ENCODE assay signal across 8 cellular contexts in the genomic region with DNA sequence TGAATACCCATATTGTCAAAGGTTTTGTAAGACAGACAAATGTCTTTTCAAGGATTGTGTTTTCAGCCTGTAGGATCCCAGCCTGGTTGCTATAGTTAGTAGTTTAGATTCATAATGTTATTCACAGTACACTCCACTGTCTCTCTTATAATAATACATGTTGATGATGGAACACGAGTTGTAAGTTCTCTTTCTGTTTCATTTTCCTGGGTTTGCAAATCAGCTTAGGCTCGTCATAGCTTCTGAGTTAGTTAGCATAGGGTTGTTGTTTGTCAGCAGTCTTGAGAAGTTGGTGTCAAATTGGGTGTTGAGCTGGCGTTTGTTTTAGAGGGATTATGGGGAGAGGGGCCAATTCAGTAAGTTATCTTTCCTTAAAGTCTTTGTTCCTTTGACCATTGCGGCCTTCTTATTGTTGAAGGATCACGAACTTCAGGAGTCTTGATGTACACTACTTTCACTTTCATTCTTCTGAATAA. TPM values are rescaled to one million over a fixed set of nuclear protein-coding genes. Genes with fewer than 3 reads are reported as not detected.
A peak's percentile ranks its signal among the peaks of the same experiment; 100 is the strongest.
DNase-seq lines count a peak whose midpoint lies in the region; ATAC-seq, FAIRE-seq and TF ChIP-seq lines count a peak whose summit lies in the region.

No MANE protein-coding gene starts in this region.

- TF ChIP-seq POLR2A in upper lobe of left lung (IDR thresholded peaks at IDR 0.05), result no peak

- peaks cover 0 to 2% (median 0%) of the 10 kb centered on the region in 8 donors for H3K9me3 Mint-ChIP-seq in CD4-positive, alpha-beta memory T cell
- H3K9me3 Mint-ChIP-seq in activated naive CD8-positive, alpha-beta T cell treated with anti-CD3 and anti-CD28 coated beads, Interleukin-2, amount 50 U/mL, for 24 hours, result no peaks in the 10 kb centered on the region

- no peaks in the 10 kb centered on the region for H3K9me3 ChIP-seq in CD4-positive, alpha-beta memory T cell (ENCODE audit: control insufficient read depth in 1 of 2, low read length in 2 of 2)
- H3K9me3 ChIP-seq in keratinocyte (ENCODE audit: control insufficient read depth, low read depth, low read length) (no peaks in the 10 kb centered on the region), upper lobe of left lung (no peaks in the 10 kb centered on the region)

- no peak overlapping the region for H2AFZ ChIP-seq in keratinocyte (ENCODE audit: control insufficient read depth, low read length)

- peaks cover 15 to 19% of the 10 kb centered on the region in 2 donors for H3K36me3 Mint-ChIP-seq in CD4-positive, alpha-beta memory T cell
- peaks cover 32% of the 10 kb centered on the region for H3K36me3 Mint-ChIP-seq in activated naive CD8-positive, alpha-beta T cell treated with anti-CD3 and anti-CD28 coated beads, Interleukin-2, amount 50 U/mL, for 24 hours (ENCODE audit: low read depth)

- peak overlapping the region; percentile 39 for H3K9ac ChIP-seq in keratinocyte (ENCODE audit: control insufficient read depth, extremely low read depth, insufficient read depth, low read length)

- peak overlapping the region; percentile 87 to 99 (median 94) for H3K4me3 Mint-ChIP-seq in CD4-positive, alpha-beta memory T cell
- H3K4me3 Mint-ChIP-seq in activated naive CD8-positive, alpha-beta T cell treated with anti-CD3 and anti-CD28 coated beads, Interleukin-2, amount 50 U/mL, for 24 hours, result peak overlapping the region; percentile 91

- peak overlapping the region; percentile 48 to 66 for H3K4me3 ChIP-seq in CD4-positive, alpha-beta memory T cell (ENCODE audit: low read length in 2 of 2)
- peak overlapping the region; percentile 18 to 64 (median 56) for H3K4me3 ChIP-seq in keratinocyte (ENCODE audit: control insufficient read depth in 2 of 3, extremely low read depth in 1 of 3, insufficient read depth in 2 of 3, low read depth in 1 of 3, low read length in 3 of 3)
- H3K4me3 ChIP-seq in upper lobe of left lung, result peak overlapping the region in 3 of 4 donors; percentile 22 to 41 (median 32)

- H3K9me1 ChIP-seq in keratinocyte (ENCODE audit: control insufficient read depth, extremely low read depth, insufficient read depth, low read length), result no peaks in the 10 kb centered on the region

- peak overlapping the region; percentile 79 for H3K27ac ChIP-seq in CD4-positive, alpha-beta memory T cell (ENCODE audit: low read depth, low read length)
- H3K27ac ChIP-seq in keratinocyte (ENCODE audit: control insufficient read depth, insufficient read depth, low read length) (peak overlapping the region; percentile 45), upper lobe of left lung (peak overlapping the region; percentile 49 to 76 (median 56))

- ATAC-seq in GM19395 (IDR thresholded peaks at IDR 0.05; ENCODE audit: unreplicated experiment) (peak; percentile 93), HG03432 (IDR thresholded peaks at IDR 0.05; ENCODE audit: unreplicated experiment) (peak; percentile 90), upper lobe of left lung (ENCODE audit: low FRiP score in 2 of 2) (peak in 1 of 2 donors; percentile 34)
- ATAC-seq in activated naive CD8-positive, alpha-beta T cell treated with anti-CD3 and anti-CD28 coated beads, Interleukin-2, amount 50 U/mL, for 24 hours, result peak; percentile 70

- no peaks in the 10 kb centered on the region for H3K36me3 ChIP-seq in CD4-positive, alpha-beta memory T cell (ENCODE audit: insufficient read depth, low read length)
- H3K36me3 ChIP-seq in keratinocyte (ENCODE audit: control insufficient read depth in 2 of 2, extremely low read depth in 1 of 2, insufficient read depth in 2 of 2, low read length in 2 of 2) (peaks cover 0 to 2% of the 10 kb centered on the region in 2 experiments), upper lobe of left lung (peaks cover 0 to 17% (median 0%) of the 10 kb centered on the region in 4 donors)

- H3K27me3 Mint-ChIP-seq in CD4-positive, alpha-beta memory T cell, result no peaks in the 10 kb centered on the region
- H3K27me3 Mint-ChIP-seq in activated naive CD8-positive, alpha-beta T cell treated with anti-CD3 and anti-CD28 coated beads, Interleukin-2, amount 50 U/mL, for 24 hours, result no peaks in the 10 kb centered on the region

- H3K4me1 Mint-ChIP-seq in CD4-positive, alpha-beta memory T cell, result peaks cover 50 to 74% (median 63%) of the 10 kb centered on the region in 4 donors
- peaks cover 69% of the 10 kb centered on the region for H3K4me1 Mint-ChIP-seq in activated naive CD8-positive, alpha-beta T cell treated with anti-CD3 and anti-CD28 coated beads, Interleukin-2, amount 50 U/mL, for 24 hours

- peak; percentile 54 to 72 (median 63) for DNase-seq in CD4-positive, alpha-beta memory T cell
- DNase-seq in activated naive CD8-positive, alpha-beta T cell treated with anti-CD3 and anti-CD28 coated beads, Interleukin-2, amount 50 U/mL, for 24 hours, result no peak
- DNase-seq in keratinocyte (ENCODE audit: low read depth, low spot score) (no peak), upper lobe of left lung (no peak), NCI-H2171 treated with DMSO at 0.1 percent for 48 hours (lab: John Stamatoyannopoulos, UW) (no peak), NCI-H187 treated with DMSO at 0.1 percent for 48 hours (lab: John Stamatoyannopoulos, UW) (no peak)

- dilution Hi-C loops in keratinocyte (cut with MboI; ENCODE audit: extremely low pct_ligation_motif_present, low sequenced_read_pairs), result no loop called here

- H4K20me1 ChIP-seq in keratinocyte (ENCODE audit: control insufficient read depth, extremely low read depth, insufficient read depth, low read length), result no peaks in the 10 kb centered on the region

- 20 to 23% methylated on average over 5 of the region's 5 CpGs for WGBS in upper lobe of left lung, 2 donors

- no peaks in the 10 kb centered on the region for H3K27me3 ChIP-seq in CD4-positive, alpha-beta memory T cell (ENCODE audit: insufficient read depth, low read length)
- no peaks in the 10 kb centered on the region for H3K27me3 ChIP-seq in keratinocyte (ENCODE audit: control insufficient read depth, extremely low read depth, insufficient read depth, low read length)
- H3K27me3 ChIP-seq in upper lobe of left lung, result no peaks in the 10 kb centered on the region

- H3K4me1 ChIP-seq in CD4-positive, alpha-beta memory T cell (ENCODE audit: insufficient read depth, low read length), result peaks cover 60% of the 10 kb centered on the region
- H3K4me1 ChIP-seq in keratinocyte (ENCODE audit: control insufficient read depth, extremely low read depth, insufficient read depth, low read length), result peaks cover 15% of the 10 kb centered on the region
- H3K4me1 ChIP-seq in upper lobe of left lung, result peaks cover 45 to 50% (median 49%) of the 10 kb centered on the region in 4 donors

- H3K27ac Mint-ChIP-seq in CD4-positive, alpha-beta memory T cell, result peak overlapping the region; percentile 85 to 100 (median 99)
- peak overlapping the region; percentile 93 for H3K27ac Mint-ChIP-seq in activated naive CD8-positive, alpha-beta T cell treated with anti-CD3 and anti-CD28 coated beads, Interleukin-2, amount 50 U/mL, for 24 hours

- peaks cover 87% of the 10 kb centered on the region for H3K79me2 ChIP-seq in keratinocyte (ENCODE audit: control insufficient read depth, insufficient read depth, low read length)

- CTCF ChIA-PET in CD4-positive, alpha-beta memory T cell (lab: Charles Lee; ENCODE audit: partially characterized antibody), result interaction anchor here (1.0 kb wide), 2 partner anchors 13 to 41 kb away, joined by 3 read pairs; no protein-coding TSS in a partner anchor

- no peak for TF ChIP-seq EP300 in upper lobe of left lung (IDR thresholded peaks at IDR 0.05)

- peak overlapping the region; percentile 80 for H3K4me2 ChIP-seq in keratinocyte (ENCODE audit: control insufficient read depth, extremely low read depth, insufficient read depth, low read depth, low read length)

- TF ChIP-seq CTCF in keratinocyte (optimal IDR thresholded peaks at IDR 0.05 in 1 of 3, IDR thresholded peaks at IDR 0.05 in 1 of 3, conservative IDR thresholded peaks at IDR 0.05 in 1 of 3; ENCODE audit: extremely low read depth in 1 of 3, insufficient read depth in 2 of 3, low read length in 3 of 3) (no peak), upper lobe of left lung (IDR thresholded peaks at IDR 0.05) (no peak)

- POLR2A ChIA-PET in CD4-positive, alpha-beta memory T cell (lab: Charles Lee; ENCODE audit: partially characterized antibody), result interaction anchor here (0.6 to 2.9 kb wide), 4 partner anchors 9 to 95 kb away, joined by 3 to 34 read pairs (median 4); a partner anchor contains a TSS

- peak; percentile 64 for FAIRE-seq in keratinocyte (lab: Jason Lieb, UNC)

- intact Hi-C loops in CD4-positive, alpha-beta memory T cell (cut with micrococcal nuclease), result loop anchor here (1.0 to 2.0 kb wide), 2 partner anchors 14 to 44 kb away; no protein-coding TSS in a partner anchor

RNA-seq across cellular contexts. Expression of a gene that starts 45.8 kb away (rescaled TPM):
- 10 to 100 TPM; 64.1 to 66.4 TPM for total RNA-seq in CD4-positive, alpha-beta memory T cell
- 10 to 100 TPM in 1 of 2 donors, 1 to 10 TPM in 1; 7.7 to 28.4 TPM for polyA plus RNA-seq in CD4-positive, alpha-beta memory T cell
- 44.7 to 82.8 TPM (median 53.3 TPM) in 3 replicates for polyA plus RNA-seq in keratinocyte
- polyA plus RNA-seq in keratinocyte (2011; ENCODE audit: low read depth), result 99.8 TPM
- polyA plus RNA-seq in keratinocyte (2011; cell fraction: cytosol; rRNA removed), result 53.5 and 69.8 TPM in 2 replicates
- 66.5 and 75.1 TPM in 2 replicates for polyA plus RNA-seq in keratinocyte (2011; cell fraction: nucleus; rRNA removed)
- 38.5 and 47.5 TPM in 2 replicates for polyA plus RNA-seq in keratinocyte (2012; ENCODE audit: low replicate concordance)
- polyA minus RNA-seq in keratinocyte, result 135 to 160 TPM (median 157 TPM) in 3 replicates
- polyA minus RNA-seq in keratinocyte (2011; cell fraction: cytosol; rRNA and poly(A)+ RNA removed), result 79.2 TPM
- 79.6 and 101 TPM in 2 replicates for polyA minus RNA-seq in keratinocyte (2011; cell fraction: nucleus; rRNA and poly(A)+ RNA removed)
- total RNA-seq in upper lobe of left lung, result 100 to 1,000 TPM; 181 to 273 (median 226) TPM

Comparison
In these comparisons a context has a peak if more than half of its experiments do, and no peak if none do; other contexts are left out.
1. DNase-seq: peak in CD4-positive, alpha-beta memory T cell (5 of 5); none in activated naive CD8-positive, alpha-beta T cell treated with anti-CD3 and anti-CD28 coated beads, Interleukin-2, amount 50 U/mL, for 24 hours (single experiment), keratinocyte (single experiment), upper lobe of left lung (0 of 2), NCI-H2171 treated with DMSO at 0.1 percent for 48 hours (single experiment) and NCI-H187 treated with DMSO at 0.1 percent for 48 hours (single experiment).
2. Peak in every context shown above with its lines, with median percentiles within 50 percentile points of each other: H3K27ac ChIP-seq and H3K4me3 ChIP-seq.